ENCODE assay signal across 22 cellular contexts in genomic region chr9:14670718-14671117, GRCh38. TPM values are rescaled to one million over a fixed set of nuclear protein-coding genes. Genes with fewer than 3 reads are reported as not detected.
DNase-seq lines count a peak whose midpoint lies in the region; ATAC-seq and TF ChIP-seq lines count a peak whose summit lies in the region.
"Had no signal": no experiment of that assay in that cellular context is flagged by ENCODE, and none has a peak within 500 bp of the region (broad histone marks: within the 10 kb centered on the region; RNA-seq: fewer than 3 reads in every experiment).

No MANE protein-coding gene starts in this region.

- DNase-seq in AG08395 (ENCODE audit: low spot score) = peak; percentile 9
- DNase-seq in HCEC 1CT = peak; percentile 44
- no peak for DNase-seq in activated CD4-positive, alpha-beta memory T cell treated with anti-CD3 and anti-CD28 coated beads for 36 hours
- DNase-seq in fibroblast of mammary gland (ENCODE audit: low read depth) = peak; percentile 54
- no peak for DNase-seq in CD8-positive, alpha-beta T cell
- DNase-seq in ACHN = no peak
- DNase-seq in NCI-H1105 treated with DMSO at 0.1 percent for 48 hours (lab: John Stamatoyannopoulos, UW) = no peak
- no peak for DNase-seq in stimulated activated naive CD4-positive, alpha-beta T cell treated with Interleukin-2 at 50 U/mL for 16 hours (lab: John Stamatoyannopoulos, UW)
- DNase-seq: aorta; colonic mucosa; heart left ventricle; immature natural killer cell; MG63; naive B cell; NCI-H1694; NCI-H345; NK-92 treated with Interleukin-12 subunit alpha and Interleukin-12 subunit beta, amount 100 ng/mL, for 24 hours; tibial artery; WERI-Rb-1 had no signal

- no peaks in the 10 kb centered on the region for H3K27me3 Mint-ChIP-seq in activated CD4-positive, alpha-beta memory T cell treated with anti-CD3 and anti-CD28 coated beads for 36 hours
- H3K27me3 Mint-ChIP-seq in CD8-positive, alpha-beta T cell (ENCODE audit: low read depth) = no peaks in the 10 kb centered on the region
- H3K27me3 Mint-ChIP-seq: naive B cell had no signal

- no peak overlapping the region for H3K27ac ChIP-seq in CD8-positive, alpha-beta T cell (ENCODE audit: low read depth, low read length)
- H3K27ac ChIP-seq: BLaER1 treated with 17β-estradiol and CSF1 and Interleukin-3, amounts not matched to agents 10 nM and 100 nM; colonic mucosa; heart left ventricle; tibial artery; WERI-Rb-1 had no signal

- no peak overlapping the region for H3K4me3 ChIP-seq in fibroblast of mammary gland (ENCODE audit: control insufficient read depth, low read depth, low read length)
- H3K4me3 ChIP-seq in CD8-positive, alpha-beta T cell (ENCODE audit: low read depth, low read length) = no peak overlapping the region
- H3K4me3 ChIP-seq: BLaER1 treated with 17β-estradiol and CSF1 and Interleukin-3, amounts not matched to agents 10 nM and 100 nM; colonic mucosa; heart left ventricle; lung; MG63; tibial artery had no signal

- in situ Hi-C loops in ACHN (cut with HindIII; ENCODE audit: low pct_ligation_motif_present, low pct_unique_long_range_greater_than_20kb, low sequenced_read_pairs) = no loop called here

- intact Hi-C loops in activated CD4-positive, alpha-beta memory T cell treated with anti-CD3 and anti-CD28 coated beads for 36 hours (cut with micrococcal nuclease) = loop anchor here (2.0 to 5.0 kb wide), 3 partner anchors 20 to 558 kb away; no protein-coding TSS in a partner anchor
- intact Hi-C loops in CD8-positive, alpha-beta T cell (cut with DNase I, micrococcal nuclease) = no loop called here

- TF ChIP-seq CTCF in fibroblast of mammary gland (conservative IDR thresholded peaks at IDR 0.05; ENCODE audit: control insufficient read depth, insufficient read depth, low read depth, low read length) = no peak
- no peak for TF ChIP-seq CTCF in CD8-positive, alpha-beta T cell (IDR thresholded peaks at IDR 0.05)

- CTCF ChIA-PET in activated CD4-positive, alpha-beta memory T cell treated with anti-CD3 and anti-CD28 coated beads for 36 hours (lab: Charles Lee) = interaction anchor here (1.7 kb wide), 1 partner anchor 9 kb away, joined by 7 read pairs; no protein-coding TSS in a partner anchor
- CTCF ChIA-PET in CD8-positive, alpha-beta T cell (lab: Charles Lee) = interaction anchor here (0.5 kb wide), 1 partner anchor 470 kb away, joined by 3 read pairs; no protein-coding TSS in a partner anchor

- no peaks in the 10 kb centered on the region for H3K27me3 ChIP-seq in CD8-positive, alpha-beta T cell (ENCODE audit: insufficient read depth, low read length)
- H3K27me3 ChIP-seq: BLaER1 treated with 17β-estradiol and CSF1 and Interleukin-3, amounts not matched to agents 10 nM and 100 nM; colonic mucosa; heart left ventricle; MG63; tibial artery had no signal

- H3K27ac Mint-ChIP-seq in activated CD4-positive, alpha-beta memory T cell treated with anti-CD3 and anti-CD28 coated beads for 36 hours = peak overlapping the region; percentile 69
- H3K27ac Mint-ChIP-seq in CD8-positive, alpha-beta T cell = no peak overlapping the region

- H3K4me1 Mint-ChIP-seq in activated CD4-positive, alpha-beta memory T cell treated with anti-CD3 and anti-CD28 coated beads for 36 hours (ENCODE audit: low read depth) = peaks cover 13% of the 10 kb centered on the region
- H3K4me1 Mint-ChIP-seq in CD8-positive, alpha-beta T cell (ENCODE audit: low read depth) = peaks cover 12% of the 10 kb centered on the region

- no peaks in the 10 kb centered on the region for H3K9me3 Mint-ChIP-seq in activated CD4-positive, alpha-beta memory T cell treated with anti-CD3 and anti-CD28 coated beads for 36 hours
- no peaks in the 10 kb centered on the region for H3K9me3 Mint-ChIP-seq in CD8-positive, alpha-beta T cell
- H3K9me3 Mint-ChIP-seq: immature natural killer cell, naive B cell had no signal

- ATAC-seq in CD8-positive, alpha-beta T cell = no peak
- ATAC-seq: heart left ventricle had no signal

- H3K4me3 Mint-ChIP-seq in activated CD4-positive, alpha-beta memory T cell treated with anti-CD3 and anti-CD28 coated beads for 36 hours = no peak overlapping the region
- no peak overlapping the region for H3K4me3 Mint-ChIP-seq in CD8-positive, alpha-beta T cell
- H3K4me3 Mint-ChIP-seq: immature natural killer cell, naive B cell had no signal

- H3K36me3 Mint-ChIP-seq in activated CD4-positive, alpha-beta memory T cell treated with anti-CD3 and anti-CD28 coated beads for 36 hours = peaks cover 12% of the 10 kb centered on the region
- peaks cover 19% of the 10 kb centered on the region for H3K36me3 Mint-ChIP-seq in CD8-positive, alpha-beta T cell

- H3K9me3 ChIP-seq in CD8-positive, alpha-beta T cell (ENCODE audit: low read length) = no peaks in the 10 kb centered on the region
- H3K9me3 ChIP-seq: colonic mucosa, heart left ventricle, tibial artery had no signal

- POLR2A ChIA-PET in activated CD4-positive, alpha-beta memory T cell treated with anti-CD3 and anti-CD28 coated beads for 36 hours (lab: Charles Lee) = no interaction called here
- POLR2A ChIA-PET in CD8-positive, alpha-beta T cell (lab: Charles Lee) = no interaction called here

- H3K36me3 ChIP-seq in CD8-positive, alpha-beta T cell (ENCODE audit: insufficient read depth, low read length) = peaks cover 4% of the 10 kb centered on the region
- H3K36me3 ChIP-seq: colonic mucosa had no signal

- no peaks in the 10 kb centered on the region for H3K4me1 ChIP-seq in CD8-positive, alpha-beta T cell (ENCODE audit: insufficient read depth, low read length)
- H3K4me1 ChIP-seq: colonic mucosa, heart left ventricle, tibial artery had no signal

RNA-seq across cellular contexts. Expression of gene ZDHHC21, which starts 22.5 kb away (rescaled TPM):
- 1 to 10 TPM; 5.1 to 6.7 TPM for total RNA-seq in activated CD4-positive, alpha-beta memory T cell treated with anti-CD3 and anti-CD28 coated beads for 36 hours
- 1 to 10 TPM; 2.3 to 3.2 TPM for total RNA-seq in CD8-positive, alpha-beta T cell

RNA-seq across cellular contexts. Expression of gene CER1, which starts 51.8 kb away (rescaled TPM):
- total RNA-seq in activated CD4-positive, alpha-beta memory T cell treated with anti-CD3 and anti-CD28 coated beads for 36 hours = not detected
- total RNA-seq in CD8-positive, alpha-beta T cell = not detected
- total RNA-seq: activated CD8-positive, alpha-beta memory T cell treated with anti-CD3 and anti-CD28 coated beads for 36 hours; colonic mucosa; heart left ventricle; lung had no signal

Comparison
In these comparisons a context has a peak if more than half of its experiments do, and no peak if none do; other contexts are left out.
1. DNase-seq: peak in AG08395 (single experiment), HCEC 1CT (single experiment) and fibroblast of mammary gland (single experiment); none in activated CD4-positive, alpha-beta memory T cell treated with anti-CD3 and anti-CD28 coated beads for 36 hours (single experiment), CD8-positive, alpha-beta T cell (0 of 7), ACHN (single experiment), NCI-H1105 treated with DMSO at 0.1 percent for 48 hours (single experiment) and stimulated activated naive CD4-positive, alpha-beta T cell treated with Interleukin-2 at 50 U/mL for 16 hours (single experiment).